ENCODE assay signal across 24 cellular contexts in genomic region chr3:45884368-45885201, GRCh38. TPM values are rescaled to one million over a fixed set of nuclear protein-coding genes. Genes with fewer than 3 reads are reported as not detected.
DNase-seq lines count a peak whose midpoint lies in the region; ATAC-seq, FAIRE-seq and TF ChIP-seq lines count a peak whose summit lies in the region.
"Had no signal": no experiment of that assay in that cellular context is flagged by ENCODE, and none has a peak within 500 bp of the region (broad histone marks: within the 10 kb centered on the region; RNA-seq: fewer than 3 reads in every experiment).

No MANE protein-coding gene starts in this region.

- ATAC-seq in stimulated activated memory B cell treated with anti-CD40 and anti-IgM and Interleukin-4, amounts not matched to agents 10 μg/mL and 1 μg/mL and 100 μg/mL, for 72 hours = peak; percentile 73
- ATAC-seq in left ventricle myocardium superior (no peak), HG03571 (IDR thresholded peaks at IDR 0.05; ENCODE audit: unreplicated experiment) (no peak)
- ATAC-seq: activated naive CD8-positive, alpha-beta T cell treated with anti-CD3 and anti-CD28 coated beads, Interleukin-2, amount 50 U/mL, for 24 hours; esophagus mucosa had no signal

- H3K9me3 Mint-ChIP-seq in stimulated activated memory B cell treated with anti-CD40 and anti-IgM and Interleukin-4, amounts not matched to agents 10 μg/mL and 1 μg/mL and 100 μg/mL, for 72 hours = no peaks in the 10 kb centered on the region
- H3K9me3 Mint-ChIP-seq in Calu3 (ENCODE audit: low read depth, unreplicated experiment) = no peaks in the 10 kb centered on the region
- H3K9me3 Mint-ChIP-seq: activated naive CD8-positive, alpha-beta T cell treated with anti-CD3 and anti-CD28 coated beads, Interleukin-2, amount 50 U/mL, for 24 hours; brain had no signal

- H3K4me3 Mint-ChIP-seq in stimulated activated memory B cell treated with anti-CD40 and anti-IgM and Interleukin-4, amounts not matched to agents 10 μg/mL and 1 μg/mL and 100 μg/mL, for 72 hours = no peak overlapping the region
- H3K4me3 Mint-ChIP-seq in Calu3 (ENCODE audit: low read depth, unreplicated experiment) = no peak overlapping the region
- H3K4me3 Mint-ChIP-seq: activated naive CD8-positive, alpha-beta T cell treated with anti-CD3 and anti-CD28 coated beads, Interleukin-2, amount 50 U/mL, for 24 hours; brain had no signal

- FAIRE-seq in GM18507 (lab: Jason Lieb, UNC) = peak; percentile 61
- FAIRE-seq: frontal cortex, G401.6, urothelium cell line had no signal

- peaks cover 28% of the 10 kb centered on the region for H3K4me1 Mint-ChIP-seq in stimulated activated memory B cell treated with anti-CD40 and anti-IgM and Interleukin-4, amounts not matched to agents 10 μg/mL and 1 μg/mL and 100 μg/mL, for 72 hours
- peaks cover 7% of the 10 kb centered on the region for H3K4me1 Mint-ChIP-seq in Calu3 (ENCODE audit: low read depth, unreplicated experiment)
- H3K4me1 Mint-ChIP-seq: brain had no signal

- no peaks in the 10 kb centered on the region for H3K36me3 Mint-ChIP-seq in stimulated activated memory B cell treated with anti-CD40 and anti-IgM and Interleukin-4, amounts not matched to agents 10 μg/mL and 1 μg/mL and 100 μg/mL, for 72 hours
- H3K36me3 Mint-ChIP-seq in Calu3 (ENCODE audit: insufficient read depth, unreplicated experiment) = no peaks in the 10 kb centered on the region
- H3K36me3 Mint-ChIP-seq: brain had no signal

- no TSS peak for BruUV-seq in Calu3 (replicated peaks; lab: Mats Ljungman, UMichigan)

- peak; percentile 67 for DNase-seq in activated effector memory CD4-positive, alpha-beta T cell treated with anti-CD3 and anti-CD28 coated beads, Interleukin-2, amount 50 U/mL, for 16 hours
- no peak for DNase-seq in activated effector memory CD4-positive, alpha-beta T cell treated with Interleukin-2 at 50 U/mL for 16 hours
- DNase-seq in GM18507 (ENCODE audit: extremely low spot score, insufficient read length, low read depth) = no peak
- DNase-seq in anterior cingulate cortex (lab: John Stamatoyannopoulos, UW) = peak in 37 of 58 donors; percentile 6 to 81 (median 36)
- DNase-seq in left ventricle myocardium superior = no peak
- no peak for DNase-seq in Calu3
- DNase-seq: activated naive CD8-positive, alpha-beta T cell treated with anti-CD3 and anti-CD28 coated beads, Interleukin-2, amount 50 U/mL, for 24 hours; effector CD8-positive, alpha-beta T cell; Kasumi-1; NCI-H187; NCI-H526 treated with DMSO at 0.1 percent for 48 hours; SK-N-SH; substantia nigra; WERI-Rb-1 had no signal

- no peak for TF ChIP-seq CTCF in Calu3 (IDR thresholded peaks at IDR 0.05; ENCODE audit: unreplicated experiment)

- peaks cover 10% of the 10 kb centered on the region for H3K27me3 Mint-ChIP-seq in stimulated activated memory B cell treated with anti-CD40 and anti-IgM and Interleukin-4, amounts not matched to agents 10 μg/mL and 1 μg/mL and 100 μg/mL, for 72 hours
- peaks cover 37% of the 10 kb centered on the region for H3K27me3 Mint-ChIP-seq in Calu3 (ENCODE audit: unreplicated experiment)

- H3K27ac Mint-ChIP-seq in stimulated activated memory B cell treated with anti-CD40 and anti-IgM and Interleukin-4, amounts not matched to agents 10 μg/mL and 1 μg/mL and 100 μg/mL, for 72 hours = no peak overlapping the region
- H3K27ac Mint-ChIP-seq in Calu3 (ENCODE audit: unreplicated experiment) = no peak overlapping the region
- H3K27ac Mint-ChIP-seq: activated naive CD8-positive, alpha-beta T cell treated with anti-CD3 and anti-CD28 coated beads, Interleukin-2, amount 50 U/mL, for 24 hours had no signal

- CTCF ChIA-PET in Calu3 (lab: Charles Lee) = interaction anchor here (0.6 kb wide), 2 partner anchors 535 to 597 kb away, joined by 3 read pairs; no protein-coding TSS in a partner anchor

- intact Hi-C loops in left ventricle myocardium superior (cut with micrococcal nuclease) (no loop called here), Calu3 (cut with micrococcal nuclease; ENCODE audit: unreplicated experiment) (no loop called here)

RNA-seq across cellular contexts. Expression of gene CCR9, which starts 1.8 kb away (rescaled TPM):
- not detected for total RNA-seq in left ventricle myocardium superior
- total RNA-seq in Calu3 (2022) = not detected in 2 replicates
- total RNA-seq: chondrocyte; esophagus mucosa; smooth muscle cell; T-helper 2 cell treated with Interferon-gamma antibody and Interleukin-4, amounts not matched to agents 100 ng/mL and 5 ng/mL, for 36 hours had no signal

RNA-seq across cellular contexts. Expression of gene LZTFL1, which starts 42.7 kb away (rescaled TPM):
- total RNA-seq in left ventricle myocardium superior = 10.1 TPM
- total RNA-seq in Calu3 (2022) = 9.3 and 12.7 TPM in 2 replicates

RNA-seq across cellular contexts. Expression of gene CXCR6, which starts 58.7 kb away (rescaled TPM):
- total RNA-seq in left ventricle myocardium superior (0.59 TPM), Calu3 (2022) (not detected in 2 replicates)
- total RNA-seq: chondrocyte, frontal cortex had no signal

Comparison
In these comparisons a context has a peak if more than half of its experiments do, and no peak if none do; other contexts are left out.
1. DNase-seq: peak in activated effector memory CD4-positive, alpha-beta T cell treated with anti-CD3 and anti-CD28 coated beads, Interleukin-2, amount 50 U/mL, for 16 hours (single experiment) and anterior cingulate cortex (37 of 58); none in activated effector memory CD4-positive, alpha-beta T cell treated with Interleukin-2 at 50 U/mL for 16 hours (single experiment), GM18507 (single experiment), left ventricle myocardium superior (single experiment) and Calu3 (single experiment).